ENCODE assay signal across 1 cellular context in the genomic region with DNA sequence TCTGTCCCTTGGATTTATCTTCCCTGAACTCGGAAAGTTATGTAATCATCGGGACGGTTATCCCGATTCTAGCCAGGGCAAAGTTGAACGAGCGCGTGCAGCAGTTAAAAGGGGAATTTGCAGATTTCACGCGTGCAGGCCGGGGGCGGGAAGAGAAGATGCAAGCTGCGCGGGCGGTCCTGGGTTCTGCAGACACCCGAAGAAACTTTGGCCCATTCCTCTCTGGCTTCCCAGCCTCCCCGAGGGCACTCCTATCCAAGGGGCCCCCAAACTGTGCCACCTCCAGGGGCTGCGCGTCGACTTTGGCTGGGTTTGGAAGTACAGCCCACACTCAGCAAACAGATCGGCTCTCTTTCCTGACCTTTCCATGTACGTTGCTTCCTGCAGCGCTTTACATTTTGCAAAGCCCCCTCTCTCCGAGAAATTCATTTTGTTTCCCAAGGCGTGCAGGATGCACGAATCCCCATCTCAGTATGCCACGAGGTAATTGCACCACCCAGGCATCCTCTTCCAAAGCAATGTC.
TF ChIP-seq lines count a peak whose summit lies in the region.

No MANE protein-coding gene starts in this region.

TF ChIP-seq in HEK293, 187 proteins besides CTCF, POLR2A, EP300 and RAD21 (continued from another document):
- TF ChIP-seq KLF10 (tag by site-specific recombination; IDR thresholded peaks at IDR 0.05) (no peak), KLF7 (tag by site-specific recombination; IDR thresholded peaks at IDR 0.05; ENCODE audit: borderline replicate concordance) (no peak), ZNF692 (tag by site-specific recombination; IDR thresholded peaks at IDR 0.05) (peak; percentile 10; the same call in 1 of the 2 replicates), SP7 (tag by site-specific recombination; IDR thresholded peaks at IDR 0.05) (no peak), ZNF10 (tag by site-specific recombination; IDR thresholded peaks at IDR 0.05) (no peak), ZFP37 (tag by site-specific recombination; IDR thresholded peaks at IDR 0.05) (no peak), ZNF645 (tag by site-specific recombination; IDR thresholded peaks at IDR 0.05) (no peak), FEZF1 (tag by site-specific recombination; IDR thresholded peaks at IDR 0.05) (no peak), ZNF768 (tag by site-specific recombination; IDR thresholded peaks at IDR 0.05) (no peak), ZNF155 (tag by site-specific recombination; IDR thresholded peaks at IDR 0.05) (no peak), GLI2 (tag by site-specific recombination; IDR thresholded peaks at IDR 0.05; ENCODE audit: borderline replicate concordance, low read depth) (no peak)
